ENCODE assay signal across 25 cellular contexts in genomic region chr4:123516576-123516975, GRCh38.
"Had no signal": no experiment of that assay in that cellular context is flagged by ENCODE, and none has a peak within 500 bp of the region (broad histone marks: within the 10 kb centered on the region; RNA-seq: fewer than 3 reads in every experiment).

No MANE protein-coding gene starts in this region.

- H3K36me3 Mint-ChIP-seq: memory B cell; naive B cell; natural killer cell treated with Interleukin-12 subunit alpha and Interleukin-12 subunit beta and Interleukin-15 and Interleukin-18, amount 100 ng/mL, for 72 hours; stimulated activated effector memory CD8-positive, alpha-beta T cell treated with anti-CD3 and anti-CD28 coated beads, Interleukin-12 subunit alpha, Interleukin-12 subunit beta, amount 100 ng/mL, for 72 hours had no signal

- ATAC-seq: left colon; left ventricle myocardium superior; mucosa of descending colon; natural killer cell treated with Interleukin-12 subunit alpha and Interleukin-12 subunit beta and Interleukin-15 and Interleukin-18, amount 100 ng/mL, for 72 hours; stimulated activated effector memory CD8-positive, alpha-beta T cell treated with anti-CD3 and anti-CD28 coated beads, Interleukin-12 subunit alpha, Interleukin-12 subunit beta, amount 100 ng/mL, for 72 hours had no signal

- H3K4me3 Mint-ChIP-seq: endodermal cell; memory B cell; mesothelial cell of epicardium; naive B cell; natural killer cell treated with Interleukin-12 subunit alpha and Interleukin-12 subunit beta and Interleukin-15 and Interleukin-18, amount 100 ng/mL, for 72 hours; neural progenitor cell; stimulated activated effector memory CD8-positive, alpha-beta T cell treated with anti-CD3 and anti-CD28 coated beads, Interleukin-12 subunit alpha, Interleukin-12 subunit beta, amount 100 ng/mL, for 72 hours had no signal

- H3K9me3 Mint-ChIP-seq: natural killer cell treated with Interleukin-12 subunit alpha and Interleukin-12 subunit beta and Interleukin-15 and Interleukin-18, amount 100 ng/mL, for 72 hours; stimulated activated effector memory CD8-positive, alpha-beta T cell treated with anti-CD3 and anti-CD28 coated beads, Interleukin-12 subunit alpha, Interleukin-12 subunit beta, amount 100 ng/mL, for 72 hours had no signal

- DNase-seq: dorsolateral prefrontal cortex; effector CD4-positive, alpha-beta T cell; endodermal cell; erythroblast; esophagus squamous epithelium; foreskin melanocyte; hypothalamus; left colon; left ventricle myocardium superior; mucosa of descending colon; naive B cell; sigmoid colon; stimulated activated CD4-positive, alpha-beta T cell treated with anti-CD3 and anti-CD28 coated beads, Interleukin-2, amount 100 ng/mL, for 24 hours; stimulated activated CD4-positive, alpha-beta T cell treated with anti-CD3 and anti-CD28 coated beads, Interleukin-4, amount 100 ng/mL, for 24 hours; stimulated activated naive CD4-positive, alpha-beta T cell treated with Interleukin-2 at 50 U/mL for 16 hours; stomach; thyroid gland had no signal

- H3K27me3 Mint-ChIP-seq: memory B cell; naive B cell; natural killer cell treated with Interleukin-12 subunit alpha and Interleukin-12 subunit beta and Interleukin-15 and Interleukin-18, amount 100 ng/mL, for 72 hours; progenitor cell of endocrine pancreas had no signal

- H3K27ac Mint-ChIP-seq: endodermal cell; memory B cell; mesothelial cell of epicardium; natural killer cell treated with Interleukin-12 subunit alpha and Interleukin-12 subunit beta and Interleukin-15 and Interleukin-18, amount 100 ng/mL, for 72 hours; neural progenitor cell; progenitor cell of endocrine pancreas; stimulated activated effector memory CD8-positive, alpha-beta T cell treated with anti-CD3 and anti-CD28 coated beads, Interleukin-12 subunit alpha, Interleukin-12 subunit beta, amount 100 ng/mL, for 72 hours had no signal

- H3K4me1 Mint-ChIP-seq: memory B cell; stimulated activated effector memory CD8-positive, alpha-beta T cell treated with anti-CD3 and anti-CD28 coated beads, Interleukin-12 subunit alpha, Interleukin-12 subunit beta, amount 100 ng/mL, for 72 hours had no signal

- H3K9me3 ChIP-seq: esophagus squamous epithelium, mucosa of descending colon, right atrium auricular region, sigmoid colon, stomach, thyroid gland, vagina had no signal
